In the genomic region with DNA sequence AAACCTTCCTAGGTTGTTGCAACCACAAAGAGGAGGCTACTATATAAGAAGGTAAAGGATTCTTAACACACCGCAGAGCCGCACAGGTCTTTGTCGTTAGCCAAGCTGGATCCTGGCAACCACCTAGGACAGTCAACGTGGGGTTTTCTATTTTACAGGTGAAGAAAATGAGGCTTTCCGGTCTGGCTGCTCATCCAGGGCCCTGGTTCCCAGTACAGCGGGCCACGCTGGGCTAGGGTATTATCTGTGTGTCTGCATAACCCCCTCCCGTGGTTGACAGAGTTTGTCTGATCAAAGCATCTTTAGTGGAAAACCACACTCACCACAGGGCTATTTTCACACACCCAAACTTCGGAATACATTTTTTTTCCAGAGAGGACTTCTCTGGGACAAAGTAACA, we compare ENCODE assay signal across 9 cellular contexts. TPM values are rescaled to one million over a fixed set of nuclear protein-coding genes. Genes with fewer than 3 reads are reported as not detected.
A peak's percentile ranks its signal among the peaks of the same experiment; 100 is the strongest.
DNase-seq lines count a peak whose midpoint lies in the region; ATAC-seq and TF ChIP-seq lines count a peak whose summit lies in the region.
"Had no signal": no experiment of that assay in that cellular context is flagged by ENCODE, and none has a peak within 500 bp of the region (broad histone marks: within the 10 kb centered on the region; RNA-seq: fewer than 3 reads in every experiment).

No MANE protein-coding gene starts in this region.

- no peak overlapping the region for H3K14ac ChIP-seq in H9 (ENCODE audit: insufficient read depth, low read length)

- CTCF ChIA-PET in T-cell (lab: Charles Lee): no interaction called here
- CTCF ChIA-PET in naive thymus-derived CD4-positive, alpha-beta T cell (lab: Charles Lee): no interaction called here

- H3K79me1 ChIP-seq in H9 (ENCODE audit: insufficient read depth, low read depth, low read length, poor library complexity, severe bottlenecking): no peaks in the 10 kb centered on the region

- no peak overlapping the region for H2BK12ac ChIP-seq in H9 (ENCODE audit: insufficient read length, low read depth, low read length)

- H3K36me3 ChIP-seq in BLaER1 (no peaks in the 10 kb centered on the region), HAP-1 (replicated peaks) (no peaks in the 10 kb centered on the region), uterus (no peaks in the 10 kb centered on the region)
- H3K36me3 ChIP-seq in naive thymus-derived CD4-positive, alpha-beta T cell (ENCODE audit: control insufficient read depth in 2 of 3, insufficient read depth in 3 of 3, low read length in 3 of 3): no peaks in the 10 kb centered on the region

- POLR2A ChIA-PET in T-cell (lab: Charles Lee): interaction anchor here in 1 of 2 donors (0.6 kb wide), 1 partner anchor 100 kb away, joined by 6 read pairs; no protein-coding TSS in a partner anchor
- POLR2A ChIA-PET in naive thymus-derived CD4-positive, alpha-beta T cell (lab: Charles Lee): interaction anchor here (1.0 to 1.1 kb wide), 2 partner anchors 39 to 41 kb away, joined by 3 read pairs; partner anchors contain the start of gene PDE9A

- no CpG with 5 or more reads among the region's 9 CpGs for WGBS in H9 (ENCODE audit: extremely low coverage, insufficient read length, low lambda C conversion rate)

- H3K36me3 Mint-ChIP-seq in T-cell (no peaks in the 10 kb centered on the region), H9 (ENCODE audit: insufficient read depth in 1 of 3, low read depth in 3 of 3) (no peaks in the 10 kb centered on the region)
- peaks cover 0 to 12% (median 0%) of the 10 kb centered on the region in 5 donors for H3K36me3 Mint-ChIP-seq in naive thymus-derived CD4-positive, alpha-beta T cell

- H3K27me3 Mint-ChIP-seq in T-cell: peaks cover 0 to 3% of the 10 kb centered on the region in 2 donors
- peaks cover 0 to 16% (median 0%) of the 10 kb centered on the region in 5 donors for H3K27me3 Mint-ChIP-seq in naive thymus-derived CD4-positive, alpha-beta T cell
- peaks cover 34% of the 10 kb centered on the region for H3K27me3 Mint-ChIP-seq in H9 (ENCODE audit: low read depth)

- no peak overlapping the region for H3K4me3 Mint-ChIP-seq in T-cell
- no peak overlapping the region for H3K4me3 Mint-ChIP-seq in naive thymus-derived CD4-positive, alpha-beta T cell
- H3K4me3 Mint-ChIP-seq in H9: no peak overlapping the region

- peaks cover 24% of the 10 kb centered on the region for H3K4me1 ChIP-seq in BLaER1
- H3K4me1 ChIP-seq in naive thymus-derived CD4-positive, alpha-beta T cell (ENCODE audit: control insufficient read depth in 2 of 2, insufficient read depth in 2 of 2, low read length in 2 of 2): peaks cover 12 to 36% of the 10 kb centered on the region in 2 donors
- H3K4me1 ChIP-seq in HAP-1: no peaks in the 10 kb centered on the region
- H3K4me1 ChIP-seq in H9 (ENCODE audit: insufficient read depth, low read length): no peaks in the 10 kb centered on the region
- H3K4me1 ChIP-seq in uterus: no peaks in the 10 kb centered on the region

- H3K23ac ChIP-seq in H9 (ENCODE audit: insufficient read length, low read depth, low read length): no peak overlapping the region

- H2BK5ac ChIP-seq in H9 (ENCODE audit: insufficient read length, low read length): no peak overlapping the region

- no peak overlapping the region for H2AFZ ChIP-seq in H9 (ENCODE audit: low read length)

- intact Hi-C loops in naive thymus-derived CD4-positive, alpha-beta T cell (cut with micrococcal nuclease): loop anchor here in 1 of 2 donors (2.0 kb wide), 1 partner anchor 70 kb away; no protein-coding TSS in a partner anchor
- intact Hi-C loops in uterus (cut with DNase I; ENCODE audit: low total_unique reads): no loop called here

- no peaks in the 10 kb centered on the region for H3K79me2 ChIP-seq in H9 (ENCODE audit: insufficient read depth, low read length)

- DNase-seq in T-cell (peak in 33 of 34 experiments; percentile 4 to 59 (median 38)), activated T-helper 1 cell treated with Interleukin-2 at 50 U/mL for 16 hours (ENCODE audit: low read depth) (peak; percentile 20), HAP-1 (ENCODE audit: low spot score in 2 of 2) (no peak), H9 (no peak), uterus (no peak)
- DNase-seq in naive thymus-derived CD4-positive, alpha-beta T cell: peak in 7 of 9 donors; percentile 48 to 63 (median 59)
- DNase-seq: C1 segment of cervical spinal cord had no signal

- no peak overlapping the region for H3K27ac ChIP-seq in BLaER1
- H3K27ac ChIP-seq in naive thymus-derived CD4-positive, alpha-beta T cell (ENCODE audit: low read depth, low read length): peak overlapping the region; percentile 31
- no peak overlapping the region for H3K27ac ChIP-seq in H9 (ENCODE audit: insufficient read length, low read depth, low read length)
- H3K27ac ChIP-seq in uterus: no peak overlapping the region

- ATAC-seq in T-cell (replicated peaks in 1 of 4): peak; percentile 54 to 69 (median 58)
- peak; percentile 74 for ATAC-seq in naive thymus-derived CD4-positive, alpha-beta T cell
- no peak for ATAC-seq in GM21367 (IDR thresholded peaks at IDR 0.05; ENCODE audit: unreplicated experiment)

- H3K9me3 ChIP-seq in BLaER1: peaks cover 33% of the 10 kb centered on the region
- H3K9me3 ChIP-seq in naive thymus-derived CD4-positive, alpha-beta T cell (ENCODE audit: control insufficient read depth in 2 of 3, low read length in 3 of 3): peaks cover 0 to 8% (median 0%) of the 10 kb centered on the region in 3 experiments
- H3K9me3 ChIP-seq in HAP-1: no peaks in the 10 kb centered on the region
- no peaks in the 10 kb centered on the region for H3K9me3 ChIP-seq in H9 (ENCODE audit: control insufficient read depth, low read depth, low read length)
- peaks cover 0 to 4% of the 10 kb centered on the region in 2 donors for H3K9me3 ChIP-seq in uterus

- H2BK15ac ChIP-seq in H9 (ENCODE audit: low read depth, low read length): no peak overlapping the region

- H4K8ac ChIP-seq in H9 (replicated peaks; ENCODE audit: insufficient read length, low read depth, low read length): no peak overlapping the region

- no peak overlapping the region for H3K56ac ChIP-seq in H9 (ENCODE audit: insufficient read length, low read depth, low read length)

- in situ Hi-C loops in HAP-1 (cut with MboI; ENCODE audit: low sequenced_read_pairs): no loop called here

- no peak overlapping the region for H2BK120ac ChIP-seq in H9 (ENCODE audit: low read depth, low read length, poor library complexity, severe bottlenecking)

- no peak overlapping the region for H3T11ph ChIP-seq in H9 (ENCODE audit: low read length)

- H3K4me3 ChIP-seq in BLaER1 (no peak overlapping the region), HAP-1 (no peak overlapping the region), uterus (no peak overlapping the region)
- H3K4me3 ChIP-seq in naive thymus-derived CD4-positive, alpha-beta T cell (ENCODE audit: low read length): peak overlapping the region; percentile 60

- H3K23me2 ChIP-seq in H9 (ENCODE audit: insufficient read length, low read depth, low read length, poor library complexity, severe bottlenecking): no peaks in the 10 kb centered on the region

- H4K5ac ChIP-seq in H9 (ENCODE audit: insufficient read length, low read depth, low read length): no peak overlapping the region

- H3K4ac ChIP-seq in H9 (ENCODE audit: low read depth, low read length): no peak overlapping the region

- no peak overlapping the region for H3K9ac ChIP-seq in BLaER1
- H3K9ac ChIP-seq in H9 (ENCODE audit: extremely low read depth, insufficient read length, low read length): no peak overlapping the region

- TF ChIP-seq POLR2A in uterus (IDR thresholded peaks at IDR 0.05): no peak

- no peak for TF ChIP-seq CTCF in H9 (conservative IDR thresholded peaks at IDR 0.05)
- TF ChIP-seq CTCF in uterus (IDR thresholded peaks at IDR 0.05): no peak

- H2AK5ac ChIP-seq in H9 (ENCODE audit: insufficient read length, low read length): no peak overlapping the region

- no peak overlapping the region for H2BK20ac ChIP-seq in H9 (ENCODE audit: low read depth, low read length, poor library complexity, severe bottlenecking)

- H3K4me1 Mint-ChIP-seq in T-cell: peaks cover 7 to 15% (median 13%) of the 10 kb centered on the region in 3 donors
- H3K4me1 Mint-ChIP-seq in naive thymus-derived CD4-positive, alpha-beta T cell: peaks cover 9 to 32% (median 17%) of the 10 kb centered on the region in 7 donors
- peaks cover 3 to 4% of the 10 kb centered on the region in 2 experiments; a peak in 1 of 4 replicates for H3K4me1 Mint-ChIP-seq in H9

- peaks cover 69% of the 10 kb centered on the region for H3K27me3 ChIP-seq in BLaER1
- H3K27me3 ChIP-seq in naive thymus-derived CD4-positive, alpha-beta T cell (ENCODE audit: control insufficient read depth in 2 of 2, insufficient read depth in 2 of 2, low read length in 2 of 2): no peaks in the 10 kb centered on the region
- H3K27me3 ChIP-seq in HAP-1 (ENCODE audit: low read depth): no peaks in the 10 kb centered on the region; the same call in 1 of the 2 replicates
- no peaks in the 10 kb centered on the region for H3K27me3 ChIP-seq in H9 (ENCODE audit: insufficient read depth, low read length)
- H3K27me3 ChIP-seq in uterus: no peaks in the 10 kb centered on the region

- H3K9me3 Mint-ChIP-seq in T-cell (peaks cover 0 to 14% (median 0%) of the 10 kb centered on the region in 3 donors), H9 (no peaks in the 10 kb centered on the region; a peak in 2 of 5 replicates)
- H3K9me3 Mint-ChIP-seq in naive thymus-derived CD4-positive, alpha-beta T cell: peaks cover 0 to 17% (median 9%) of the 10 kb centered on the region in 11 donors

- H3K27ac Mint-ChIP-seq in T-cell: no peak overlapping the region
- peak overlapping the region in 1 of 9 donors; percentile 24 for H3K27ac Mint-ChIP-seq in naive thymus-derived CD4-positive, alpha-beta T cell
- H3K27ac Mint-ChIP-seq in H9: no peak overlapping the region

- H3K18ac ChIP-seq in H9 (ENCODE audit: insufficient read length, low read depth, low read length): no peak overlapping the region

- no peak overlapping the region for H4K91ac ChIP-seq in H9 (ENCODE audit: insufficient read length, low read depth, low read length)

- H3K4me2 ChIP-seq in BLaER1 (peak overlapping the region; percentile 79), H9 (ENCODE audit: insufficient read depth, insufficient read length, low read length) (no peak overlapping the region)

- H4K20me1 ChIP-seq in BLaER1: peaks cover 10% of the 10 kb centered on the region; the same call in 1 of the 2 replicates
- H4K20me1 ChIP-seq in H9 (ENCODE audit: control insufficient read depth, insufficient read depth, insufficient read length): peaks cover 3% of the 10 kb centered on the region

RNA-seq across cellular contexts. Expression of gene PDE9A, which starts 39.0 kb away (rescaled TPM):
- 10 to 100 TPM; 11.5 to 18.3 (median 16.1) TPM for total RNA-seq in T-cell
- 10 to 100 TPM; 14.1 to 18.4 (median 15.1) TPM for total RNA-seq in naive thymus-derived CD4-positive, alpha-beta T cell
- 1 to 10 TPM; 5.9 to 7.9 TPM for polyA plus RNA-seq in naive thymus-derived CD4-positive, alpha-beta T cell
- 28.2 and 31.9 TPM in 2 replicates for total RNA-seq in H9 (2021)
- total RNA-seq in uterus: 10 to 100 TPM in 1 of 4 donors, 1 to 10 TPM in 2, under 1 TPM in 1; 0.59 to 15.0 (median 6.9) TPM

Comparison
In these comparisons a context has a peak if more than half of its experiments do, and no peak if none do; other contexts are left out.
1. DNase-seq: peak in T-cell (33 of 34), activated T-helper 1 cell treated with Interleukin-2 at 50 U/mL for 16 hours (single experiment) and naive thymus-derived CD4-positive, alpha-beta T cell (7 of 9); none in HAP-1 (0 of 2), H9 (single experiment) and uterus (0 of 2).